Comparison of ENCODE assay signal across 7 cellular contexts in the genomic region with DNA sequence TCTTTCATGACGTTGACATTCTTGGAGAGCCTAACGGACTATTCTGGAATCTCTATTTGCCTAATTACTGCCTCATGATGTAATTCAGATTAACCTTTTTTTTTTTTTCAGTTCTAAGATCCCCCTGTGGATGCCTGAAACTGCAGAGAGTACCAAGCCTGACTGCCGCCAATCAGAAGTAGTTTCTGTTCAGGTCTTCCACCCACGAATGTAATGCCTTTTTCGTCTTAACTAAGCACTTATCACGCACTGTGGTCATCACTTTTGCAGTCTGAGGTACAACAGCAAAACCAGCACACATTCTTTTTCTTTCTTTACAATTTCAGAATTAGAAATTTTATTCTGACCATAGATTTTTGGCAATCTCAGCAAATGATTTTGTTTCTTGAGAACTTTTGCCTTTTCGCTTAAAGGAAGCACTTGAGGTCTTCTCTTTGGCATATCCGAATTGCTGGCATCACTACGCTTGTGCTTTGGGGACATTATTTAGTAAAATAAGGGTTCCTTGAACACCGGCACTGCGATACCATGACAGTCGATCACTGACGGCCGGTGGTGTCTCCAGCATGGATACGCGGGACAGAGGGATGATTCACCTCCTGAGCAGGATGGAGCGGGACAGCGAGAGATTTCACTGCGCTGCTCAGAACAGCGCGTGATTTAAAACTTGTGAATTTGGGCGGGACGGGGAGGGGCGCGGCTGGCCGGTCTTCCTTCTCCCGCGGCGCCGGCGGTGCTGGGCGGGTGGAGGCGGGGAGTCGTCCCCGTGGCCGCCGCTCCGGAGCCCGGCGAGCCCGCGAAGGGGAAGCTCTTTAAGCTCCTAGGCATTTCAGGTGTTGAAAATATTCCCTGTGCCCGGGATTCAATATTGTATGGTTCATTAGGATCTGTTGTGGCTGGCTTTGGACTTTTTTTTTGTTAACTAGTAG. TPM values are rescaled to one million over a fixed set of nuclear protein-coding genes. Genes with fewer than 3 reads are reported as not detected.
DNase-seq lines count a peak whose midpoint lies in the region; ATAC-seq, FAIRE-seq and TF ChIP-seq lines count a peak whose summit lies in the region.

No MANE protein-coding gene starts in this region.

- no peak overlapping the region for H2BK5ac ChIP-seq in neuronal stem cell (ENCODE audit: low read length)

- H3K4me2 ChIP-seq in neuronal stem cell (ENCODE audit: insufficient read depth, low read length, poor library complexity, severe bottlenecking) = peak overlapping the region; percentile 68

- no peak overlapping the region for H2AK5ac ChIP-seq in neuronal stem cell (ENCODE audit: low read depth, low read length)

- peak overlapping the region; percentile 96 for H3K27ac Mint-ChIP-seq in activated CD8-positive, alpha-beta T cell treated with anti-CD3 and anti-CD28 coated beads for 36 hours

- WGBS in neuronal stem cell (ENCODE audit: extremely low coverage in 2 of 2, insufficient read length in 2 of 2, insufficient replicate concordance in 1 of 2), 2 donors = no CpG with 5 or more reads among the region's 43 CpGs

- no peak overlapping the region for H4K91ac ChIP-seq in neuronal stem cell (ENCODE audit: low read depth, low read length, poor library complexity)

- H2AFZ ChIP-seq in neuronal stem cell (ENCODE audit: low read length) = peak overlapping the region; percentile 81

- H3K36me3 ChIP-seq in HUES6 (ENCODE audit: control insufficient read depth, insufficient read depth, low read length) (no peaks in the 10 kb centered on the region), neuronal stem cell (replicated peaks in 1 of 2; ENCODE audit: control insufficient read depth in 2 of 2, insufficient read depth in 2 of 2, low read length in 2 of 2) (no peaks in the 10 kb centered on the region)

- DNase-seq in GM12891 (ENCODE audit: insufficient read length, low spot score) = no peak
- DNase-seq in activated CD8-positive, alpha-beta T cell treated with anti-CD3 and anti-CD28 coated beads for 36 hours = peak; percentile 78
- peak; percentile 42 for DNase-seq in fibroblast of pulmonary artery (ENCODE audit: low read depth)
- peak; percentile 30 for DNase-seq in neuronal stem cell (ENCODE audit: low spot score)
- DNase-seq in ureter (ENCODE audit: low spot score) = no peak

- peaks cover 45% of the 10 kb centered on the region for H3K4me1 Mint-ChIP-seq in activated CD8-positive, alpha-beta T cell treated with anti-CD3 and anti-CD28 coated beads for 36 hours (ENCODE audit: low read depth)

- H3K4ac ChIP-seq in neuronal stem cell (ENCODE audit: low read length) = no peak overlapping the region

- no peak for TF ChIP-seq CTCF in activated CD8-positive, alpha-beta T cell treated with anti-CD3 and anti-CD28 coated beads for 36 hours (IDR thresholded peaks at IDR 0.05)
- no peak for TF ChIP-seq CTCF in fibroblast of pulmonary artery (IDR thresholded peaks at IDR 0.05; ENCODE audit: low read length, missing control alignments)

- H3K4me3 Mint-ChIP-seq in activated CD8-positive, alpha-beta T cell treated with anti-CD3 and anti-CD28 coated beads for 36 hours = peak overlapping the region; percentile 84

- peak; percentile 98 for FAIRE-seq in GM12891 (lab: Jason Lieb, UNC)

- peak overlapping the region; percentile 56 for H3K4me3 ChIP-seq in HUES6 (ENCODE audit: low read depth, low read length)
- H3K4me3 ChIP-seq in fibroblast of pulmonary artery (replicated peaks; ENCODE audit: low read depth, low read length) = peak overlapping the region; percentile 49
- H3K4me3 ChIP-seq in neuronal stem cell (ENCODE audit: low read length in 2 of 2) = peak overlapping the region; percentile 28 to 76

- peaks cover 9% of the 10 kb centered on the region for H3K4me1 ChIP-seq in HUES6 (ENCODE audit: control insufficient read depth, insufficient read depth, low read length)
- H3K4me1 ChIP-seq in neuronal stem cell (ENCODE audit: control insufficient read depth in 2 of 2, insufficient read depth in 1 of 2, low read depth in 1 of 2, low read length in 2 of 2) = peaks cover 0 to 5% of the 10 kb centered on the region in 2 donors

- no peak overlapping the region for H4K8ac ChIP-seq in neuronal stem cell (ENCODE audit: low read depth, low read length)

- no peak overlapping the region for H2BK12ac ChIP-seq in neuronal stem cell (ENCODE audit: low read length)

- no peaks in the 10 kb centered on the region for H3K79me1 ChIP-seq in neuronal stem cell (ENCODE audit: low read depth, low read length)

- H3K27ac ChIP-seq in HUES6 (ENCODE audit: low read depth, low read length) = no peak overlapping the region
- no peak overlapping the region for H3K27ac ChIP-seq in neuronal stem cell (replicated peaks; ENCODE audit: low read length)

- no peak overlapping the region for H3K18ac ChIP-seq in neuronal stem cell (ENCODE audit: low read length)

- H3K27me3 ChIP-seq in HUES6 (ENCODE audit: control insufficient read depth, insufficient read depth, low read length) = peaks cover 16% of the 10 kb centered on the region
- peaks cover 0 to 34% (median 6%) of the 10 kb centered on the region in 3 experiments for H3K27me3 ChIP-seq in neuronal stem cell (ENCODE audit: control insufficient read depth in 3 of 3, insufficient read depth in 3 of 3, low read depth in 1 of 3, low read length in 3 of 3)

- no peak overlapping the region for H3K23ac ChIP-seq in neuronal stem cell (ENCODE audit: low read depth, low read length, poor library complexity)

- peak; percentile 65 for ATAC-seq in GM21619 (IDR thresholded peaks at IDR 0.05; ENCODE audit: unreplicated experiment)
- ATAC-seq in activated CD8-positive, alpha-beta T cell treated with anti-CD3 and anti-CD28 coated beads for 36 hours = peak; percentile 91

- no peak overlapping the region for H3K14ac ChIP-seq in neuronal stem cell (ENCODE audit: low read length)

- peak overlapping the region; percentile 65 for H3K9ac ChIP-seq in HUES6 (ENCODE audit: low read length)
- no peak overlapping the region for H3K9ac ChIP-seq in neuronal stem cell (ENCODE audit: low read depth, low read length, poor library complexity)

- no peak overlapping the region for H2BK120ac ChIP-seq in neuronal stem cell (ENCODE audit: low read depth, low read length)

- peak; percentile 91 for TF ChIP-seq POLR2A in GM12891 (IDR thresholded peaks at IDR 0.05; ENCODE audit: low read depth, low read length)

- intact Hi-C loops in activated CD8-positive, alpha-beta T cell treated with anti-CD3 and anti-CD28 coated beads for 36 hours (cut with micrococcal nuclease) = no loop called here

- H3K27me3 Mint-ChIP-seq in activated CD8-positive, alpha-beta T cell treated with anti-CD3 and anti-CD28 coated beads for 36 hours = peaks cover 25% of the 10 kb centered on the region

- POLR2A ChIA-PET in activated CD8-positive, alpha-beta T cell treated with anti-CD3 and anti-CD28 coated beads for 36 hours (lab: Charles Lee) = interaction anchor here (1.0 to 3.1 kb wide), 6 partner anchors 9 to 32 kb away, joined by 3 to 15 read pairs (median 4); partner anchors contain the start of gene GPR55

- H3K9me3 ChIP-seq in HUES6 (ENCODE audit: control insufficient read depth, insufficient read depth, low read depth, low read length) = no peaks in the 10 kb centered on the region; the same call in 1 of the 2 replicates
- H3K9me3 ChIP-seq in neuronal stem cell (replicated peaks in 1 of 2; ENCODE audit: control insufficient read depth in 2 of 2, insufficient read depth in 1 of 2, low read depth in 1 of 2, low read length in 2 of 2) = peaks cover 7 to 10% of the 10 kb centered on the region in 2 donors

- H2BK15ac ChIP-seq in neuronal stem cell (ENCODE audit: low read length) = no peak overlapping the region

- H3K36me3 Mint-ChIP-seq in activated CD8-positive, alpha-beta T cell treated with anti-CD3 and anti-CD28 coated beads for 36 hours (ENCODE audit: low read depth) = no peaks in the 10 kb centered on the region

- no peaks in the 10 kb centered on the region for H3K9me3 Mint-ChIP-seq in activated CD8-positive, alpha-beta T cell treated with anti-CD3 and anti-CD28 coated beads for 36 hours

- CTCF ChIA-PET in activated CD8-positive, alpha-beta T cell treated with anti-CD3 and anti-CD28 coated beads for 36 hours (lab: Charles Lee) = interaction anchor here (0.6 to 4.2 kb wide), 7 partner anchors 28 to 55 kb away, joined by 3 to 16 read pairs (median 4); partner anchors contain the start of gene GPR55

TF ChIP-seq in GM12891, 5 proteins besides CTCF, POLR2A, EP300 and RAD21:
- TF ChIP-seq TAF1 (IDR thresholded peaks at IDR 0.05; ENCODE audit: low read depth, low read length) (peak; percentile 88), POU2F2 (IDR thresholded peaks at IDR 0.05; ENCODE audit: low read depth, low read length) (peak; percentile 69), PAX5 (IDR thresholded peaks at IDR 0.05; ENCODE audit: insufficient read depth, low read length, severe bottlenecking) (no peak), POLR2AphosphoS5 (IDR thresholded peaks at IDR 0.05; ENCODE audit: low read depth, low read length) (peak; percentile 94)

RNA-seq across cellular contexts. Expression of gene GPR55, which starts 32.0 kb away (rescaled TPM):
- 20.8 TPM for polyA plus RNA-seq in GM12891 (2012; ENCODE audit: low read depth, missing spikeins)
- 1 to 10 TPM; 5.0 to 5.3 TPM for total RNA-seq in activated CD8-positive, alpha-beta T cell treated with anti-CD3 and anti-CD28 coated beads for 36 hours
- not detected for polyA plus RNA-seq in neuronal stem cell (2013, experiment 1 of 2)
- polyA plus RNA-seq in neuronal stem cell (2013, experiment 2 of 2) = not detected
- 0.39 TPM for total RNA-seq in ureter

RNA-seq across cellular contexts. Expression of gene SPATA3, which starts 38.8 kb away (rescaled TPM):
- polyA plus RNA-seq in GM12891 (2012; ENCODE audit: low read depth, missing spikeins) = not detected
- under 1 TPM; 0.59 to 0.76 TPM for total RNA-seq in activated CD8-positive, alpha-beta T cell treated with anti-CD3 and anti-CD28 coated beads for 36 hours
- not detected for polyA plus RNA-seq in neuronal stem cell (2013, experiment 1 of 2)
- polyA plus RNA-seq in neuronal stem cell (2013, experiment 2 of 2) = not detected
- not detected for total RNA-seq in ureter

Comparison
In these comparisons a context has a peak if more than half of its experiments do, and no peak if none do; other contexts are left out.
1. DNase-seq: peak in activated CD8-positive, alpha-beta T cell treated with anti-CD3 and anti-CD28 coated beads for 36 hours (single experiment), fibroblast of pulmonary artery (single experiment) and neuronal stem cell (single experiment); none in GM12891 (single experiment) and ureter (single experiment).
2. Peak in every context shown above with its lines, with median percentiles within 50 percentile points of each other: H3K4me3 ChIP-seq.